Comparison of ENCODE assay signal across 19 cellular contexts in genomic region chr20:36479938-36480337, GRCh38.
DNase-seq lines count a peak whose midpoint lies in the region; ATAC-seq and TF ChIP-seq lines count a peak whose summit lies in the region.
"Had no signal": no experiment of that assay in that cellular context is flagged by ENCODE, and none has a peak within 500 bp of the region (broad histone marks: within the 10 kb centered on the region; RNA-seq: fewer than 3 reads in every experiment).

No MANE protein-coding gene starts in this region.

- no peaks in the 10 kb centered on the region for H3K9me3 Mint-ChIP-seq in WTC11
- H3K9me3 Mint-ChIP-seq in stimulated activated memory B cell treated with anti-CD40 and anti-IgM and Interleukin-4, amounts not matched to agents 10 μg/mL and 1 μg/mL and 100 μg/mL, for 72 hours: no peaks in the 10 kb centered on the region
- H3K9me3 Mint-ChIP-seq: activated T-cell treated with anti-CD3 and anti-CD28 coated beads, Interleukin-2, amount 50 U/mL, for 4 hours; stimulated activated naive CD8-positive, alpha-beta T cell treated with anti-CD3 and anti-CD28 coated beads, Interleukin-15, Interleukin-2, amounts not matched to agents 100 ng/mL and 50 ng/mL, for 24 hours; T-helper 2 cell treated with Interferon-gamma antibody and Interleukin-4, amounts not matched to agents 5 μg/mL and 100 μg/mL, for 36 hours had no signal

- peak overlapping the region; percentile 71; the same call in 1 of the 2 replicates for H3K27ac Mint-ChIP-seq in WTC11
- H3K27ac Mint-ChIP-seq in stimulated activated memory B cell treated with anti-CD40 and anti-IgM and Interleukin-4, amounts not matched to agents 10 μg/mL and 1 μg/mL and 100 μg/mL, for 72 hours: peak overlapping the region; percentile 36
- H3K27ac Mint-ChIP-seq: activated CD8-positive, alpha-beta T cell treated with anti-CD3 and anti-CD28 coated beads, Interleukin-2, amount 10 ng/mL, durations not matched to agents 7 days and 5 days; stimulated activated naive CD8-positive, alpha-beta T cell treated with anti-CD3 and anti-CD28 coated beads, Interleukin-15, Interleukin-2, amounts not matched to agents 100 ng/mL and 50 ng/mL, for 24 hours; T-helper 2 cell treated with Interferon-gamma antibody and Interleukin-4, amounts not matched to agents 5 μg/mL and 100 μg/mL, for 36 hours had no signal

- peaks cover 4% of the 10 kb centered on the region for H3K4me1 ChIP-seq in foreskin keratinocyte

- no peaks in the 10 kb centered on the region for H3K36me3 Mint-ChIP-seq in WTC11
- H3K36me3 Mint-ChIP-seq in stimulated activated memory B cell treated with anti-CD40 and anti-IgM and Interleukin-4, amounts not matched to agents 10 μg/mL and 1 μg/mL and 100 μg/mL, for 72 hours: peaks cover 6% of the 10 kb centered on the region

- TF ChIP-seq CTCF in WTC11 (IDR thresholded peaks at IDR 0.05) (no peak), foreskin keratinocyte (conservative IDR thresholded peaks at IDR 0.05) (peak; percentile 25)

- DNase-seq in NCI-H1694 (lab: John Stamatoyannopoulos, UW): peak; percentile 19
- no peak for DNase-seq in NCI-H1694 treated with DMSO at 0.1 percent for 48 hours (lab: John Stamatoyannopoulos, UW)
- DNase-seq in WTC11 (ENCODE audit: low spot score): no peak
- DNase-seq in foreskin keratinocyte: no peak
- no peak for DNase-seq in NCI-H128 (lab: John Stamatoyannopoulos, UW; ENCODE audit: unreplicated experiment)
- no peak for DNase-seq in globus pallidus (ENCODE audit: low spot score)
- DNase-seq: activated CD8-positive, alpha-beta T cell treated with anti-CD3 and anti-CD28 coated beads, Interleukin-2, amount 10 ng/mL, durations not matched to agents 7 days and 5 days; activated naive CD4-positive, alpha-beta T cell treated with anti-CD3 and anti-CD28 coated beads, Interleukin-2, amount 50 U/mL, for 16 hours; activated T-cell treated with anti-CD3 and anti-CD28 coated beads, Interleukin-2, amount 50 U/mL, for 4 hours; aorta; Kasumi-1; NCI-H1048; NCI-H69; ovary had no signal

- H3K27me3 Mint-ChIP-seq in WTC11 (ENCODE audit: low read depth): no peaks in the 10 kb centered on the region
- no peaks in the 10 kb centered on the region for H3K27me3 Mint-ChIP-seq in stimulated activated memory B cell treated with anti-CD40 and anti-IgM and Interleukin-4, amounts not matched to agents 10 μg/mL and 1 μg/mL and 100 μg/mL, for 72 hours
- H3K27me3 Mint-ChIP-seq: stimulated activated naive CD8-positive, alpha-beta T cell treated with anti-CD3 and anti-CD28 coated beads, Interleukin-15, Interleukin-2, amounts not matched to agents 100 ng/mL and 50 ng/mL, for 24 hours had no signal

- no peaks in the 10 kb centered on the region for H3K27me3 ChIP-seq in foreskin keratinocyte
- H3K27me3 ChIP-seq: hepatocyte, ovary had no signal

- no peak overlapping the region for H3K4me3 Mint-ChIP-seq in WTC11
- no peak overlapping the region for H3K4me3 Mint-ChIP-seq in stimulated activated memory B cell treated with anti-CD40 and anti-IgM and Interleukin-4, amounts not matched to agents 10 μg/mL and 1 μg/mL and 100 μg/mL, for 72 hours
- H3K4me3 Mint-ChIP-seq: activated CD8-positive, alpha-beta T cell treated with anti-CD3 and anti-CD28 coated beads, Interleukin-2, amount 10 ng/mL, durations not matched to agents 7 days and 5 days; activated T-cell treated with anti-CD3 and anti-CD28 coated beads, Interleukin-2, amount 50 U/mL, for 4 hours; stimulated activated naive CD8-positive, alpha-beta T cell treated with anti-CD3 and anti-CD28 coated beads, Interleukin-15, Interleukin-2, amounts not matched to agents 100 ng/mL and 50 ng/mL, for 24 hours; T-helper 2 cell treated with Interferon-gamma antibody and Interleukin-4, amounts not matched to agents 5 μg/mL and 100 μg/mL, for 36 hours had no signal

- no peak overlapping the region for H3K27ac ChIP-seq in foreskin keratinocyte
- H3K27ac ChIP-seq: hepatocyte, ovary had no signal

- ATAC-seq in WTC11 (peak; percentile 41; the same call in 1 of the 2 replicates), foreskin keratinocyte (no peak), GM21723 (IDR thresholded peaks at IDR 0.05; ENCODE audit: unreplicated experiment) (no peak)
- no peak for ATAC-seq in stimulated activated memory B cell treated with anti-CD40 and anti-IgM and Interleukin-4, amounts not matched to agents 10 μg/mL and 1 μg/mL and 100 μg/mL, for 72 hours
- ATAC-seq: activated CD8-positive, alpha-beta T cell treated with anti-CD3 and anti-CD28 coated beads, Interleukin-2, amount 10 ng/mL, durations not matched to agents 7 days and 5 days; activated T-cell treated with anti-CD3 and anti-CD28 coated beads, Interleukin-2, amount 50 U/mL, for 4 hours had no signal

- CTCF ChIA-PET in WTC11 (lab: Charles Lee): interaction anchor here (0.5 to 1.5 kb wide), 8 partner anchors 13 to 486 kb away, joined by 3 to 7 read pairs (median 3); no protein-coding TSS in a partner anchor

- POLR2A ChIA-PET in WTC11 (lab: Charles Lee): interaction anchor here (0.6 kb wide), 1 partner anchor 266 kb away, joined by 3 read pairs; no protein-coding TSS in a partner anchor

- H3K4me1 Mint-ChIP-seq in WTC11: no peaks in the 10 kb centered on the region
- H3K4me1 Mint-ChIP-seq in stimulated activated memory B cell treated with anti-CD40 and anti-IgM and Interleukin-4, amounts not matched to agents 10 μg/mL and 1 μg/mL and 100 μg/mL, for 72 hours: peaks cover 64% of the 10 kb centered on the region

TF ChIP-seq in WTC11, 78 proteins besides CTCF, POLR2A, EP300 and RAD21:
- TF ChIP-seq ELF4 (CRISPR knock-in tag; IDR thresholded peaks at IDR 0.05; ENCODE audit: low read depth) (no peak), ZMAT4 (CRISPR knock-in tag; IDR thresholded peaks at IDR 0.05) (no peak), CREB1 (CRISPR knock-in tag; IDR thresholded peaks at IDR 0.05) (no peak), TEAD4 (CRISPR knock-in tag; IDR thresholded peaks at IDR 0.05) (no peak), ZNF425 (CRISPR knock-in tag; conservative IDR thresholded peaks at IDR 0.05) (no peak), IRF1 (CRISPR knock-in tag; IDR thresholded peaks at IDR 0.05) (no peak), CREM (CRISPR knock-in tag; IDR thresholded peaks at IDR 0.05) (no peak), CDX4 (CRISPR knock-in tag; IDR thresholded peaks at IDR 0.05; ENCODE audit: borderline replicate concordance) (no peak), GRHL2 (CRISPR knock-in tag; IDR thresholded peaks at IDR 0.05; ENCODE audit: insufficient replicate concordance, severe bottlenecking) (no peak), JUN (CRISPR knock-in tag; IDR thresholded peaks at IDR 0.05) (no peak), NR1H2 (CRISPR knock-in tag; IDR thresholded peaks at IDR 0.05) (no peak), FOXP1 (CRISPR knock-in tag; IDR thresholded peaks at IDR 0.05; ENCODE audit: borderline replicate concordance) (no peak), SMAD4 (CRISPR knock-in tag; IDR thresholded peaks at IDR 0.05) (no peak), ZNF512 (CRISPR knock-in tag; IDR thresholded peaks at IDR 0.05; ENCODE audit: borderline replicate concordance) (no peak), ZNF396 (CRISPR knock-in tag; IDR thresholded peaks at IDR 0.05; ENCODE audit: borderline replicate concordance) (no peak), FOXJ3 (CRISPR knock-in tag; IDR thresholded peaks at IDR 0.05; ENCODE audit: borderline replicate concordance) (no peak)
